19 cellular contexts compared by ENCODE assay signal in the genomic region with DNA sequence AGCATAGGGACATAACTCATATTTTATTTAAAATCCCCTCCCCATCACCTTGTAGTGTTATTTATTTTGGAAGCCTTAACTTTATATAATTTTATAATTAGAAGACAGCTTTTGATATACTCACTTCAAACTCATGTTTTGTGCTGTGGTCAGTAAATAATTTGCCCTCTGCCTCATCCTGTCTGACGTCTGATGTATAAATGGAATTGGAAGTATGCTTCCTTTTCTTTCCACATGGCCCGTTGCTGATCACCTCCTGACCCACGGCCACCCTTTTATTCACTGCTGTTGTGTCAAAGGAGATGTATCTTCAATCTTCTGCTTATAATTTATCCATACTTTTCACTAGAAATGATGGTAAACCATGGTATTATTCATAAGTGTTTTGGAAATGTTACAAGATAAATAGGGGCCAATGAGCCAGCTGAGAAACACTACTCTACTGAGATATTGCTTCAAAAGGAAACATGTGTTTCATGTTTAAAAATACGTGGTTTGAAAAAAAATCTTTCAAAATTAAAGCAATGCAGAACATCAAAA.
A peak's percentile ranks its signal among the peaks of the same experiment; 100 is the strongest.
DNase-seq lines count a peak whose midpoint lies in the region; ATAC-seq, FAIRE-seq and TF ChIP-seq lines count a peak whose summit lies in the region.
"Had no signal": no experiment of that assay in that cellular context is flagged by ENCODE, and none has a peak within 500 bp of the region (broad histone marks: within the 10 kb centered on the region; RNA-seq: fewer than 3 reads in every experiment).

No MANE protein-coding gene starts in this region.

- H3K4me3 ChIP-seq in fibroblast of villous mesenchyme (ENCODE audit: low read depth, low read length) = no peak overlapping the region
- no peak overlapping the region for H3K4me3 ChIP-seq in HepG2 (replicated peaks in 1 of 3; ENCODE audit: insufficient read depth in 1 of 3, low read depth in 2 of 3, low read length in 3 of 3)
- H3K4me3 ChIP-seq: K562, PC-9, SJSA1 had no signal

- peak; percentile 3 for DNase-seq in HT1080 (ENCODE audit: low read depth)
- DNase-seq in astrocyte of the hippocampus (ENCODE audit: low read depth, low spot score) = peak; percentile 43
- peak; percentile 3 for DNase-seq in fibroblast of villous mesenchyme (ENCODE audit: low read depth)
- DNase-seq in renal cortical epithelial cell (ENCODE audit: low read depth) = peak; percentile 54
- no peak for DNase-seq in GM13977 (ENCODE audit: low spot score)
- no peak for DNase-seq in stimulated activated naive B cell treated with anti-CD40 and anti-IgM and Interleukin-4, amounts not matched to agents 10 μg/mL and 1 μg/mL and 100 μg/mL, for 72 hours
- DNase-seq in HepG2 (ENCODE audit: low spot score) = no peak
- DNase-seq: AML-193, DMS79 treated with DMSO at 0.1 percent for 48 hours, NCI-H1694 treated with DMSO at 0.1 percent for 48 hours, NCI-H345, NCI-H524 treated with DMSO at 0.1 percent for 48 hours, PC-9, SW 1271 had no signal

- H3K27ac Mint-ChIP-seq in stimulated activated naive B cell treated with anti-CD40 and anti-IgM and Interleukin-4, amounts not matched to agents 10 μg/mL and 1 μg/mL and 100 μg/mL, for 72 hours = no peak overlapping the region

- H3K27me3 ChIP-seq in HepG2 (ENCODE audit: control insufficient read depth in 1 of 2, insufficient read depth in 2 of 2, low read length in 2 of 2) = no peaks in the 10 kb centered on the region
- H3K27me3 ChIP-seq: SJSA1 had no signal

- no peaks in the 10 kb centered on the region for H3K27me3 Mint-ChIP-seq in stimulated activated naive B cell treated with anti-CD40 and anti-IgM and Interleukin-4, amounts not matched to agents 10 μg/mL and 1 μg/mL and 100 μg/mL, for 72 hours

- no peaks in the 10 kb centered on the region for H3K4me1 ChIP-seq in HepG2 (ENCODE audit: insufficient read depth, low read length)
- H3K4me1 ChIP-seq: SJSA1 had no signal

- H3K36me3 ChIP-seq in HepG2 (replicated peaks in 1 of 2; ENCODE audit: control insufficient read depth in 1 of 2, insufficient read depth in 2 of 2, low read length in 2 of 2) = no peaks in the 10 kb centered on the region
- H3K36me3 ChIP-seq: SJSA1 had no signal

- BruUV-seq in HepG2 (replicated peaks; lab: Mats Ljungman, UMichigan) = no TSS peak

- no peak overlapping the region for H3K4me3 Mint-ChIP-seq in stimulated activated naive B cell treated with anti-CD40 and anti-IgM and Interleukin-4, amounts not matched to agents 10 μg/mL and 1 μg/mL and 100 μg/mL, for 72 hours

- TF ChIP-seq POLR2A in HepG2 (IDR thresholded peaks at IDR 0.05; ENCODE audit: insufficient read depth in 1 of 2, low read depth in 2 of 2, low read length in 2 of 2) = no peak

- 3% methylated on average over 4 of the region's 4 CpGs for WGBS in HepG2 (ENCODE audit: low lambda C conversion rate)

- POLR2A ChIA-PET in HepG2 (lab: Yijun Ruan, JAX) = no interaction called here

- no peaks in the 10 kb centered on the region for H3K36me3 Mint-ChIP-seq in stimulated activated naive B cell treated with anti-CD40 and anti-IgM and Interleukin-4, amounts not matched to agents 10 μg/mL and 1 μg/mL and 100 μg/mL, for 72 hours

- no peaks in the 10 kb centered on the region for H4K20me1 ChIP-seq in HepG2 (ENCODE audit: insufficient read depth, low read length)

- no peak for FAIRE-seq in HepG2 (lab: Jason Lieb, UNC)
- FAIRE-seq: H54, K562 had no signal

- no peak overlapping the region for H3K4me2 ChIP-seq in HepG2 (ENCODE audit: low read depth, low read length)
- H3K4me2 ChIP-seq: PC-9 had no signal

- ATAC-seq in stimulated activated naive B cell treated with anti-CD40 and anti-IgM and Interleukin-4, amounts not matched to agents 10 μg/mL and 1 μg/mL and 100 μg/mL, for 72 hours (replicated peaks) = no peak
- ATAC-seq in HepG2 (no peak), HG03469 (IDR thresholded peaks at IDR 0.05; ENCODE audit: unreplicated experiment) (no peak)
- ATAC-seq: K562 had no signal

- TF ChIP-seq CTCF in fibroblast of villous mesenchyme (IDR thresholded peaks at IDR 0.05; ENCODE audit: insufficient read depth, low read depth, low read length) = no peak
- TF ChIP-seq CTCF in GM13977 (IDR thresholded peaks at IDR 0.05; ENCODE audit: extremely low read depth, insufficient read depth, missing control alignments) = no peak
- no peak for TF ChIP-seq CTCF in HepG2 (CRISPR knock-in tag; IDR thresholded peaks at IDR 0.05)

- no peaks in the 10 kb centered on the region for H3K4me1 Mint-ChIP-seq in stimulated activated naive B cell treated with anti-CD40 and anti-IgM and Interleukin-4, amounts not matched to agents 10 μg/mL and 1 μg/mL and 100 μg/mL, for 72 hours

- H3K27ac ChIP-seq in HepG2 (ENCODE audit: extremely low read length, insufficient read depth, low read length) = no peak overlapping the region
- H3K27ac ChIP-seq: C4-2B, PC-9, SJSA1 had no signal

- H3K9me3 Mint-ChIP-seq in stimulated activated naive B cell treated with anti-CD40 and anti-IgM and Interleukin-4, amounts not matched to agents 10 μg/mL and 1 μg/mL and 100 μg/mL, for 72 hours = no peaks in the 10 kb centered on the region

- TF ChIP-seq EP300 in HepG2 (IDR thresholded peaks at IDR 0.05; ENCODE audit: low read depth in 2 of 2, low read length in 2 of 2) (no peak), HepG2 (CRISPR knock-in tag; IDR thresholded peaks at IDR 0.05; ENCODE audit: borderline replicate concordance) (no peak)

- in situ Hi-C loops in GM13977 (cut with MboI; ENCODE audit: low pct_unique_long_range_greater_than_20kb, low sequenced_read_pairs, unreplicated experiment) = no loop called here
- in situ Hi-C loops in HepG2 (cut with HindIII; ENCODE audit: extremely low pct_ligation_motif_present, low pct_unique_long_range_greater_than_20kb) = no loop called here

- no peak for TF ChIP-seq RAD21 in HepG2 (CRISPR knock-in tag; IDR thresholded peaks at IDR 0.05)

- H3K79me2 ChIP-seq in HepG2 (ENCODE audit: insufficient read depth, low read length) = no peaks in the 10 kb centered on the region

- no peak overlapping the region for H2AFZ ChIP-seq in HepG2 (ENCODE audit: low read length)
- H2AFZ ChIP-seq: PC-9 had no signal

- no peaks in the 10 kb centered on the region for H3K9me3 ChIP-seq in HepG2 (ENCODE audit: low read length)
- H3K9me3 ChIP-seq: SJSA1 had no signal

- no peak overlapping the region for H3K9ac ChIP-seq in HepG2 (ENCODE audit: insufficient read depth, low read depth, low read length)

- CTCF ChIA-PET in HepG2 (lab: Yijun Ruan, JAX; ENCODE audit: low intra/inter-chr PET ratio, low total read pairs) = no interaction called here

- intact Hi-C loops in HepG2 (cut with micrococcal nuclease; ENCODE audit: unreplicated experiment) = no loop called here

TF ChIP-seq in HepG2, 621 proteins besides CTCF, POLR2A, EP300 and RAD21:
- TF ChIP-seq FOXM1 (CRISPR knock-in tag; IDR thresholded peaks at IDR 0.05) = no peak
- TF ChIP-seq KLF9 (CRISPR knock-in tag; IDR thresholded peaks at IDR 0.05; ENCODE audit: low read depth) = no peak
- TF ChIP-seq KDM1A (CRISPR knock-in tag; IDR thresholded peaks at IDR 0.05) = no peak
- TF ChIP-seq MTF2 (CRISPR knock-in tag; IDR thresholded peaks at IDR 0.05; ENCODE audit: borderline replicate concordance) = no peak
- no peak for TF ChIP-seq ZC3H4 (CRISPR knock-in tag; IDR thresholded peaks at IDR 0.05; ENCODE audit: borderline replicate concordance)
- TF ChIP-seq, protein P1, sequence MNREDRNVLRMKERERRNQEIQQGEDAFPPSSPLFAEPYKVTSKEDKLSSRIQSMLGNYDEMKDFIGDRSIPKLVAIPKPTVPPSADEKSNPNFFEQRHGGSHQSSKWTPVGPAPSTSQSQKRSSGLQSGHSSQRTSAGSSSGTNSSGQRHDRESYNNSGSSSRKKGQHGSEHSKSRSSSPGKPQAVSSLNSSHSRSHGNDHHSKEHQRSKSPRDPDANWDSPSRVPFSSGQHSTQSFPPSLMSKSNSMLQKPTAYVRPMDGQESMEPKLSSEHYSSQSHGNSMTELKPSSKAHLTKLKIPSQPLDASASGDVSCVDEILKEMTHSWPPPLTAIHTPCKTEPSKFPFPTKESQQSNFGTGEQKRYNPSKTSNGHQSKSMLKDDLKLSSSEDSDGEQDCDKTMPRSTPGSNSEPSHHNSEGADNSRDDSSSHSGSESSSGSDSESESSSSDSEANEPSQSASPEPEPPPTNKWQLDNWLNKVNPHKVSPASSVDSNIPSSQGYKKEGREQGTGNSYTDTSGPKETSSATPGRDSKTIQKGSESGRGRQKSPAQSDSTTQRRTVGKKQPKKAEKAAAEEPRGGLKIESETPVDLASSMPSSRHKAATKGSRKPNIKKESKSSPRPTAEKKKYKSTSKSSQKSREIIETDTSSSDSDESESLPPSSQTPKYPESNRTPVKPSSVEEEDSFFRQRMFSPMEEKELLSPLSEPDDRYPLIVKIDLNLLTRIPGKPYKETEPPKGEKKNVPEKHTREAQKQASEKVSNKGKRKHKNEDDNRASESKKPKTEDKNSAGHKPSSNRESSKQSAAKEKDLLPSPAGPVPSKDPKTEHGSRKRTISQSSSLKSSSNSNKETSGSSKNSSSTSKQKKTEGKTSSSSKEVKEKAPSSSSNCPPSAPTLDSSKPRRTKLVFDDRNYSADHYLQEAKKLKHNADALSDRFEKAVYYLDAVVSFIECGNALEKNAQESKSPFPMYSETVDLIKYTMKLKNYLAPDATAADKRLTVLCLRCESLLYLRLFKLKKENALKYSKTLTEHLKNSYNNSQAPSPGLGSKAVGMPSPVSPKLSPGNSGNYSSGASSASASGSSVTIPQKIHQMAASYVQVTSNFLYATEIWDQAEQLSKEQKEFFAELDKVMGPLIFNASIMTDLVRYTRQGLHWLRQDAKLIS (CRISPR knock-in tag; IDR thresholded peaks at IDR 0.05) = no peak
- TF ChIP-seq SP4 (CRISPR knock-in tag; IDR thresholded peaks at IDR 0.05) = no peak
- no peak for TF ChIP-seq ZNF615 (CRISPR knock-in tag; IDR thresholded peaks at IDR 0.05; ENCODE audit: borderline replicate concordance)
- no peak for TF ChIP-seq SMARCC2 (IDR thresholded peaks at IDR 0.05)
- no peak for TF ChIP-seq HIVEP1 (CRISPR knock-in tag; IDR thresholded peaks at IDR 0.05)
TF ChIP-seq in HepG2: peak in this region for 0.

Comparison
In these comparisons a context has a peak if more than half of its experiments do, and no peak if none do; other contexts are left out.
1. DNase-seq: peak in HT1080 (single experiment), astrocyte of the hippocampus (single experiment), fibroblast of villous mesenchyme (single experiment) and renal cortical epithelial cell (single experiment); none in GM13977 (single experiment), stimulated activated naive B cell treated with anti-CD40 and anti-IgM and Interleukin-4, amounts not matched to agents 10 μg/mL and 1 μg/mL and 100 μg/mL, for 72 hours (single experiment) and HepG2 (single experiment).